8 cellular contexts compared by ENCODE assay signal in genomic region chr21:46622226-46622625, GRCh38. TPM values are rescaled to one million over a fixed set of nuclear protein-coding genes. Genes with fewer than 3 reads are reported as not detected.
DNase-seq lines count a peak whose midpoint lies in the region; ATAC-seq and TF ChIP-seq lines count a peak whose summit lies in the region.

No MANE protein-coding gene starts in this region.

- peaks cover 0 to 14% of the 10 kb centered on the region in 2 donors for H3K9me3 ChIP-seq in stomach smooth muscle (ENCODE audit: control insufficient read depth in 2 of 2, low read length in 2 of 2)

- H3K9ac ChIP-seq in stomach smooth muscle (ENCODE audit: low read length in 2 of 2): no peak overlapping the region

- ATAC-seq in activated CD4-positive, alpha-beta T cell treated with anti-CD3 and anti-CD28 coated beads for 36 hours: peak; percentile 61
- no peak for ATAC-seq in HG02642 (IDR thresholded peaks at IDR 0.05; ENCODE audit: poor library complexity, unreplicated experiment)

- peaks cover 9% of the 10 kb centered on the region for H3K36me3 Mint-ChIP-seq in activated CD4-positive, alpha-beta T cell treated with anti-CD3 and anti-CD28 coated beads for 36 hours (ENCODE audit: low read depth)
- peaks cover 4% of the 10 kb centered on the region for H3K36me3 Mint-ChIP-seq in activated T-helper 2 cell treated with anti-CD3 and anti-CD28 coated beads, Interferon-gamma antibody, Interleukin-2, Interleukin-4, amounts not matched to agents 10 μg/mL and 5 μg/mL and 100 μg/mL, durations not matched to agents 14 hours and 24 hours and 36 hours (ENCODE audit: low read depth)

- H3K4me1 ChIP-seq in stomach smooth muscle (ENCODE audit: control insufficient read depth, insufficient read depth, low read length): peaks cover 7% of the 10 kb centered on the region

- CTCF ChIA-PET in activated CD4-positive, alpha-beta T cell treated with anti-CD3 and anti-CD28 coated beads for 36 hours (lab: Charles Lee): interaction anchor here (1.0 to 2.3 kb wide), 7 partner anchors 9 to 70 kb away, joined by 3 to 10 read pairs (median 3); partner anchors contain the start of gene PRMT2

- DNase-seq in activated CD4-positive, alpha-beta T cell treated with anti-CD3 and anti-CD28 coated beads for 36 hours: peak; percentile 44
- DNase-seq in activated CD4-positive, alpha-beta T cell treated with anti-CD3 and anti-CD28 coated beads for 4 hours: no peak
- no peak for DNase-seq in activated T-helper 2 cell treated with anti-CD3 and anti-CD28 coated beads, Interferon-gamma antibody, Interleukin-2, Interleukin-4, amounts not matched to agents 10 μg/mL and 5 μg/mL and 100 μg/mL, durations not matched to agents 14 hours and 24 hours and 36 hours (ENCODE audit: low spot score)
- DNase-seq in islet precursor cell: peak; percentile 77
- DNase-seq in HK-2 (ENCODE audit: unreplicated experiment): no peak
- DNase-seq in erythroblast (lab: John Stamatoyannopoulos, UW): no peak

- peak overlapping the region; percentile 24 for H3K27ac ChIP-seq in stomach smooth muscle (ENCODE audit: low read length)

- H3K9me3 Mint-ChIP-seq in activated CD4-positive, alpha-beta T cell treated with anti-CD3 and anti-CD28 coated beads for 36 hours (ENCODE audit: low read depth): peaks cover 7% of the 10 kb centered on the region
- H3K9me3 Mint-ChIP-seq in activated T-helper 2 cell treated with anti-CD3 and anti-CD28 coated beads, Interferon-gamma antibody, Interleukin-2, Interleukin-4, amounts not matched to agents 10 μg/mL and 5 μg/mL and 100 μg/mL, durations not matched to agents 14 hours and 24 hours and 36 hours: peaks cover 13% of the 10 kb centered on the region

- intact Hi-C loops in activated CD4-positive, alpha-beta T cell treated with anti-CD3 and anti-CD28 coated beads for 36 hours (cut with DNase I, micrococcal nuclease): loop anchor here in 1 of 2 experiments (1.0 kb wide), 1 partner anchor 13 kb away; the partner anchor contains the start of gene PRMT2
- intact Hi-C loops in activated T-helper 2 cell treated with anti-CD3 and anti-CD28 coated beads, Interferon-gamma antibody, Interleukin-2, Interleukin-4, amounts not matched to agents 10 μg/mL and 5 μg/mL and 100 μg/mL, durations not matched to agents 14 hours and 24 hours and 36 hours (cut with micrococcal nuclease): no loop called here

- no peaks in the 10 kb centered on the region for H3K36me3 ChIP-seq in stomach smooth muscle (ENCODE audit: control insufficient read depth in 2 of 2, insufficient read depth in 2 of 2, low read length in 2 of 2)

- peak overlapping the region; percentile 32 for H3K4me3 Mint-ChIP-seq in activated CD4-positive, alpha-beta T cell treated with anti-CD3 and anti-CD28 coated beads for 36 hours
- H3K4me3 Mint-ChIP-seq in activated T-helper 2 cell treated with anti-CD3 and anti-CD28 coated beads, Interferon-gamma antibody, Interleukin-2, Interleukin-4, amounts not matched to agents 10 μg/mL and 5 μg/mL and 100 μg/mL, durations not matched to agents 14 hours and 24 hours and 36 hours (ENCODE audit: low read depth): no peak overlapping the region

- no peak for TF ChIP-seq POLR2A in erythroblast (IDR thresholded peaks at IDR 0.05; ENCODE audit: low read length)

- peak overlapping the region; percentile 91 for H3K27ac Mint-ChIP-seq in activated CD4-positive, alpha-beta T cell treated with anti-CD3 and anti-CD28 coated beads for 36 hours
- peak overlapping the region; percentile 85 for H3K27ac Mint-ChIP-seq in activated T-helper 2 cell treated with anti-CD3 and anti-CD28 coated beads, Interferon-gamma antibody, Interleukin-2, Interleukin-4, amounts not matched to agents 10 μg/mL and 5 μg/mL and 100 μg/mL, durations not matched to agents 14 hours and 24 hours and 36 hours

- peaks cover 0 to 3% of the 10 kb centered on the region in 2 donors for H3K27me3 ChIP-seq in stomach smooth muscle (ENCODE audit: control insufficient read depth in 1 of 2, insufficient read depth in 2 of 2, low read length in 2 of 2)

- POLR2A ChIA-PET in activated CD4-positive, alpha-beta T cell treated with anti-CD3 and anti-CD28 coated beads for 36 hours (lab: Charles Lee): no interaction called here

- H3K4me1 Mint-ChIP-seq in activated CD4-positive, alpha-beta T cell treated with anti-CD3 and anti-CD28 coated beads for 36 hours: peaks cover 56% of the 10 kb centered on the region
- H3K4me1 Mint-ChIP-seq in activated T-helper 2 cell treated with anti-CD3 and anti-CD28 coated beads, Interferon-gamma antibody, Interleukin-2, Interleukin-4, amounts not matched to agents 10 μg/mL and 5 μg/mL and 100 μg/mL, durations not matched to agents 14 hours and 24 hours and 36 hours (ENCODE audit: low read depth): peaks cover 18% of the 10 kb centered on the region

- no peak overlapping the region for H3K4me3 ChIP-seq in stomach smooth muscle (ENCODE audit: low read length in 2 of 2)

- no peaks in the 10 kb centered on the region for H3K27me3 Mint-ChIP-seq in activated CD4-positive, alpha-beta T cell treated with anti-CD3 and anti-CD28 coated beads for 36 hours
- no peaks in the 10 kb centered on the region for H3K27me3 Mint-ChIP-seq in activated T-helper 2 cell treated with anti-CD3 and anti-CD28 coated beads, Interferon-gamma antibody, Interleukin-2, Interleukin-4, amounts not matched to agents 10 μg/mL and 5 μg/mL and 100 μg/mL, durations not matched to agents 14 hours and 24 hours and 36 hours (ENCODE audit: low read depth)

RNA-seq across cellular contexts. Expression of gene PRMT2, which starts 13.2 kb away (rescaled TPM):
- 10 to 100 TPM; 60.9 to 74.1 TPM for total RNA-seq in activated CD4-positive, alpha-beta T cell treated with anti-CD3 and anti-CD28 coated beads for 36 hours
- total RNA-seq in activated T-helper 2 cell treated with anti-CD3 and anti-CD28 coated beads, Interferon-gamma antibody, Interleukin-2, Interleukin-4, amounts not matched to agents 10 μg/mL and 5 μg/mL and 100 μg/mL, durations not matched to agents 14 hours and 24 hours and 36 hours: 71.0 and 73.9 TPM in 2 replicates

RNA-seq across cellular contexts. Expression of gene S100B, which starts 17.3 kb away (rescaled TPM):
- not detected for total RNA-seq in activated CD4-positive, alpha-beta T cell treated with anti-CD3 and anti-CD28 coated beads for 36 hours
- total RNA-seq in activated T-helper 2 cell treated with anti-CD3 and anti-CD28 coated beads, Interferon-gamma antibody, Interleukin-2, Interleukin-4, amounts not matched to agents 10 μg/mL and 5 μg/mL and 100 μg/mL, durations not matched to agents 14 hours and 24 hours and 36 hours: not detected in 2 replicates

Comparison
In these comparisons a context has a peak if more than half of its experiments do, and no peak if none do; other contexts are left out.
1. DNase-seq: peak in activated CD4-positive, alpha-beta T cell treated with anti-CD3 and anti-CD28 coated beads for 36 hours (single experiment) and islet precursor cell (single experiment); none in activated CD4-positive, alpha-beta T cell treated with anti-CD3 and anti-CD28 coated beads for 4 hours (0 of 2), activated T-helper 2 cell treated with anti-CD3 and anti-CD28 coated beads, Interferon-gamma antibody, Interleukin-2, Interleukin-4, amounts not matched to agents 10 μg/mL and 5 μg/mL and 100 μg/mL, durations not matched to agents 14 hours and 24 hours and 36 hours (single experiment), HK-2 (single experiment) and erythroblast (0 of 2).